Comparison of ENCODE assay signal across 16 cellular contexts in genomic region chr18:77365667-77366066, GRCh38.
"Had no signal": no experiment of that assay in that cellular context is flagged by ENCODE, and none has a peak within 500 bp of the region (broad histone marks: within the 10 kb centered on the region; RNA-seq: fewer than 3 reads in every experiment).

No MANE protein-coding gene starts in this region.

- FAIRE-seq: endometrium, frontal cortex, kidney, pancreas, small intestine had no signal

- DNase-seq: effector memory CD4-positive, alpha-beta T cell; kidney; left cardiac atrium; mammary epithelial cell; occipital lobe; pancreas; small intestine; stimulated activated CD4-positive, alpha-beta T cell treated with anti-CD3 and anti-CD28 coated beads, Interleukin-12 subunit alpha, Interleukin-12 subunit beta, amount 100 ng/mL, for 4 hours; stimulated activated naive CD4-positive, alpha-beta T cell treated with Interleukin-2 at 50 U/mL for 16 hours; tibial artery; upper lobe of left lung; uterus had no signal

- ATAC-seq: esophagus mucosa had no signal

- H3K4me3 Mint-ChIP-seq: nephron had no signal
